Comparison of ENCODE assay signal across 22 cellular contexts in genomic region chr20:22557403-22558276, GRCh38. TPM values are rescaled to one million over a fixed set of nuclear protein-coding genes. Genes with fewer than 3 reads are reported as not detected.
A peak's percentile ranks its signal among the peaks of the same experiment; 100 is the strongest.
DNase-seq lines count a peak whose midpoint lies in the region; ATAC-seq and TF ChIP-seq lines count a peak whose summit lies in the region.
"Had no signal": no experiment of that assay in that cellular context is flagged by ENCODE, and none has a peak within 500 bp of the region (broad histone marks: within the 10 kb centered on the region; RNA-seq: fewer than 3 reads in every experiment).

No MANE protein-coding gene starts in this region.

- no peak for ATAC-seq in lower lobe of right lung
- no peak for ATAC-seq in natural killer cell treated with Interleukin-12 subunit alpha and Interleukin-12 subunit beta and Interleukin-15 and Interleukin-18, amount 100 ng/mL, for 72 hours
- no peak for ATAC-seq in GM19455 (IDR thresholded peaks at IDR 0.05; ENCODE audit: unreplicated experiment)
- ATAC-seq: CD8-positive, alpha-beta T cell had no signal

- H3K27me3 Mint-ChIP-seq in natural killer cell treated with Interleukin-12 subunit alpha and Interleukin-12 subunit beta and Interleukin-15 and Interleukin-18, amount 100 ng/mL, for 72 hours: peaks cover 31 to 45% of the 10 kb centered on the region in 2 donors

- DNase-seq in lower lobe of right lung (no peak), thyroid gland (no peak), NCI-H1417 treated with DMSO at 0.1 percent for 48 hours (lab: John Stamatoyannopoulos, UW) (no peak), NCI-H526 treated with DMSO at 0.1 percent for 48 hours (lab: John Stamatoyannopoulos, UW) (no peak)
- no peak for DNase-seq in natural killer cell treated with Interleukin-12 subunit alpha and Interleukin-12 subunit beta and Interleukin-15 and Interleukin-18, amount 100 ng/mL, for 72 hours (ENCODE audit: low spot score)
- DNase-seq: C1 segment of cervical spinal cord; Caco-2; CD8-positive, alpha-beta T cell; KBM-7; MV-4-11; NCI-H1105; NCI-H146; NCI-H1930; NCI-H446; NCI-H526; SHP77 had no signal

- peaks cover 5% of the 10 kb centered on the region for H3K36me3 Mint-ChIP-seq in natural killer cell treated with Interleukin-12 subunit alpha and Interleukin-12 subunit beta and Interleukin-15 and Interleukin-18, amount 100 ng/mL, for 72 hours
- H3K36me3 Mint-ChIP-seq: CD8-positive, alpha-beta T cell had no signal

- intact Hi-C loops in lower lobe of right lung (cut with DNase I) (no loop called here), thyroid gland (cut with DNase I) (no loop called here)

- H3K9me3 ChIP-seq in iPS-15b (ENCODE audit: control insufficient read depth, insufficient read depth, low read length) (no peaks in the 10 kb centered on the region), lower lobe of right lung (no peaks in the 10 kb centered on the region), thyroid gland (no peaks in the 10 kb centered on the region)
- H3K9me3 ChIP-seq: Caco-2 had no signal

- H3K36me3 ChIP-seq in iPS-15b (ENCODE audit: control insufficient read depth, insufficient read depth, low read length): no peaks in the 10 kb centered on the region
- H3K36me3 ChIP-seq in lower lobe of right lung: no peaks in the 10 kb centered on the region
- no peaks in the 10 kb centered on the region for H3K36me3 ChIP-seq in thyroid gland

- no peak overlapping the region for H3K27ac Mint-ChIP-seq in natural killer cell treated with Interleukin-12 subunit alpha and Interleukin-12 subunit beta and Interleukin-15 and Interleukin-18, amount 100 ng/mL, for 72 hours
- H3K27ac Mint-ChIP-seq: CD8-positive, alpha-beta T cell had no signal

- H3K4me3 ChIP-seq in iPS-15b (ENCODE audit: low read depth, low read length) (peak overlapping the region; percentile 28), lower lobe of right lung (no peak overlapping the region), thyroid gland (replicated peaks in 1 of 3) (no peak overlapping the region)

- no peak overlapping the region for H3K9ac ChIP-seq in iPS-15b (ENCODE audit: low read depth, low read length)

- peaks cover 54% of the 10 kb centered on the region for H3K4me1 ChIP-seq in iPS-15b (ENCODE audit: control insufficient read depth, insufficient read depth, low read length)
- no peaks in the 10 kb centered on the region for H3K4me1 ChIP-seq in lower lobe of right lung
- H3K4me1 ChIP-seq in thyroid gland: peaks cover 18% of the 10 kb centered on the region in 2 donors
- H3K4me1 ChIP-seq: Caco-2 had no signal

- peaks cover 3% of the 10 kb centered on the region for H3K9me3 Mint-ChIP-seq in natural killer cell treated with Interleukin-12 subunit alpha and Interleukin-12 subunit beta and Interleukin-15 and Interleukin-18, amount 100 ng/mL, for 72 hours
- H3K9me3 Mint-ChIP-seq: CD8-positive, alpha-beta T cell had no signal

- TF ChIP-seq CTCF in lower lobe of right lung (IDR thresholded peaks at IDR 0.05) (no peak), thyroid gland (IDR thresholded peaks at IDR 0.05) (no peak)

- WGBS in thyroid gland, 2 donors: 85 to 88% methylated on average over 10 to 11 of the region's 13 CpGs

- H3K27ac ChIP-seq in lower lobe of right lung: peak overlapping the region; percentile 60
- H3K27ac ChIP-seq in thyroid gland: peak overlapping the region in 2 of 3 donors; percentile 34 to 59
- H3K27ac ChIP-seq: RWPE1 had no signal

- H3K27me3 ChIP-seq in iPS-15b (ENCODE audit: control insufficient read depth, insufficient read depth, low read length) (peaks cover 84% of the 10 kb centered on the region), lower lobe of right lung (ENCODE audit: low read depth) (peaks cover 36% of the 10 kb centered on the region), thyroid gland (no peaks in the 10 kb centered on the region)

- no peak overlapping the region for H3K4me3 Mint-ChIP-seq in natural killer cell treated with Interleukin-12 subunit alpha and Interleukin-12 subunit beta and Interleukin-15 and Interleukin-18, amount 100 ng/mL, for 72 hours
- H3K4me3 Mint-ChIP-seq: CD8-positive, alpha-beta T cell had no signal

- no peaks in the 10 kb centered on the region for H3K4me1 Mint-ChIP-seq in natural killer cell treated with Interleukin-12 subunit alpha and Interleukin-12 subunit beta and Interleukin-15 and Interleukin-18, amount 100 ng/mL, for 72 hours (ENCODE audit: low read depth in 2 of 2)

- TF ChIP-seq POLR2A in thyroid gland (IDR thresholded peaks at IDR 0.05): no peak

RNA-seq across cellular contexts. Expression of gene FOXA2, which starts 26.7 kb away (rescaled TPM):
- total RNA-seq in lower lobe of right lung (23.5 TPM), thyroid gland (10 to 100 TPM in 1 of 4 donors, 1 to 10 TPM in 3; 1.5 to 15.5 (median 4.7) TPM)
- total RNA-seq in natural killer cell treated with Interleukin-12 subunit alpha and Interleukin-12 subunit beta and Interleukin-15 and Interleukin-18, amount 100 ng/mL, for 72 hours: not detected
- total RNA-seq: A673; CD8-positive, alpha-beta T cell; LHCN-M2; SK-MEL-5 had no signal
